In genomic region chr12:69648476-69648875, GRCh38 we compare ENCODE assay signal across 16 cellular contexts. TPM values are rescaled to one million over a fixed set of nuclear protein-coding genes. Genes with fewer than 3 reads are reported as not detected.
DNase-seq lines count a peak whose midpoint lies in the region; TF ChIP-seq lines count a peak whose summit lies in the region.
"Had no signal": no experiment of that assay in that cellular context is flagged by ENCODE, and none has a peak within 500 bp of the region (broad histone marks: within the 10 kb centered on the region; RNA-seq: fewer than 3 reads in every experiment).

No MANE protein-coding gene starts in this region.

- no peak overlapping the region for H2AFZ ChIP-seq in trophoblast cell (ENCODE audit: insufficient read depth, low read length, poor library complexity)

- H4K8ac ChIP-seq in trophoblast cell (ENCODE audit: low read depth, low read length) = no peak overlapping the region

- H3K18ac ChIP-seq in trophoblast cell (ENCODE audit: low read length) = no peak overlapping the region

- H3K4me3 ChIP-seq in epithelial cell of proximal tubule (ENCODE audit: low read depth, low read length) (no peak overlapping the region), trophoblast cell (ENCODE audit: low read depth, low read length) (no peak overlapping the region)
- H3K4me3 ChIP-seq: suprapubic skin had no signal

- DNase-seq in GM04503 (ENCODE audit: low read depth) (peak; percentile 87), RPMI7951 (ENCODE audit: low read depth) (peak; percentile 26), epithelial cell of proximal tubule (ENCODE audit: low read depth) (peak; percentile 98), trophoblast cell (peak; percentile 78 to 97), endothelial cell (ENCODE audit: low spot score) (no peak), NCI-H2171 (lab: John Stamatoyannopoulos, UW) (no peak), Ammon's horn (ENCODE audit: low spot score) (no peak)
- DNase-seq in activated CD4-positive, CD25-positive, alpha-beta regulatory T cell (lab: John Stamatoyannopoulos, UW) = no peak
- DNase-seq: activated CD8-positive, alpha-beta memory T cell treated with anti-CD3 and anti-CD28 coated beads, Interleukin-2, amount 50 U/mL, for 4 hours; dermis blood vessel endothelial cell; NCI-H1092 treated with DMSO at 0.1 percent for 48 hours; NCI-H748 treated with DMSO at 0.1 percent for 48 hours; SIG-M5 had no signal

- no peak overlapping the region for H2BK5ac ChIP-seq in trophoblast cell (ENCODE audit: low read depth, low read length, poor library complexity)

- no peaks in the 10 kb centered on the region for H3K79me2 ChIP-seq in trophoblast cell (ENCODE audit: control insufficient read depth, insufficient read depth, low read length, poor library complexity)

- no peaks in the 10 kb centered on the region for H3K4me1 ChIP-seq in trophoblast cell (ENCODE audit: control insufficient read depth in 1 of 2, insufficient read depth in 2 of 2, low read length in 2 of 2)
- H3K4me1 ChIP-seq: suprapubic skin had no signal

- no peaks in the 10 kb centered on the region for H3K79me1 ChIP-seq in trophoblast cell (ENCODE audit: low read length)

- H3K9me3 ChIP-seq in trophoblast cell (ENCODE audit: insufficient read depth, low read depth, low read length) = no peaks in the 10 kb centered on the region
- H3K9me3 ChIP-seq: suprapubic skin had no signal

- no peak overlapping the region for H4K12ac ChIP-seq in trophoblast cell (ENCODE audit: low read depth, low read length)

- no peak overlapping the region for H3K4me2 ChIP-seq in trophoblast cell (ENCODE audit: low read length)

- H2BK120ac ChIP-seq in trophoblast cell (ENCODE audit: insufficient read depth, low read length, poor library complexity) = no peak overlapping the region

- H3K27ac ChIP-seq in trophoblast cell (ENCODE audit: low read depth, low read length) = no peak overlapping the region
- H3K27ac ChIP-seq: suprapubic skin had no signal

- no peaks in the 10 kb centered on the region for H3K27me3 ChIP-seq in trophoblast cell (ENCODE audit: insufficient read depth, low read length)
- H3K27me3 ChIP-seq: suprapubic skin had no signal

- H3K4me3 Mint-ChIP-seq in endothelial cell (ENCODE audit: unreplicated experiment) = no peak overlapping the region
- H3K4me3 Mint-ChIP-seq: natural killer cell treated with Interleukin-12 subunit alpha and Interleukin-12 subunit beta and Interleukin-15 and Interleukin-18, amount 100 ng/mL, for 72 hours had no signal

- no peaks in the 10 kb centered on the region for H3K27me3 Mint-ChIP-seq in endothelial cell (ENCODE audit: unreplicated experiment)

- H3K4ac ChIP-seq in trophoblast cell (ENCODE audit: low read depth, low read length) = no peak overlapping the region

- H2BK12ac ChIP-seq in trophoblast cell (ENCODE audit: low read length) = no peak overlapping the region

- TF ChIP-seq CTCF in epithelial cell of proximal tubule (conservative IDR thresholded peaks at IDR 0.05; ENCODE audit: low read depth, low read length) = no peak
- no peak for TF ChIP-seq CTCF in endothelial cell (IDR thresholded peaks at IDR 0.05; ENCODE audit: unreplicated experiment)

- H3K4me1 Mint-ChIP-seq in endothelial cell (ENCODE audit: unreplicated experiment) = no peaks in the 10 kb centered on the region

- H3K23ac ChIP-seq in trophoblast cell (ENCODE audit: low read length) = no peak overlapping the region

- H3K36me3 Mint-ChIP-seq in endothelial cell (ENCODE audit: low read depth, unreplicated experiment) = no peaks in the 10 kb centered on the region
- H3K36me3 Mint-ChIP-seq: activated naive CD4-positive, alpha-beta T cell treated with anti-CD3 and anti-CD28 coated beads, Interleukin-2, amount 50 U/mL, for 72 hours; natural killer cell treated with Interleukin-12 subunit alpha and Interleukin-12 subunit beta and Interleukin-15 and Interleukin-18, amount 100 ng/mL, for 72 hours had no signal

- H3K14ac ChIP-seq in trophoblast cell (ENCODE audit: low read length) = no peak overlapping the region

- H3K27ac Mint-ChIP-seq in endothelial cell (ENCODE audit: unreplicated experiment) = no peak overlapping the region
- H3K27ac Mint-ChIP-seq: activated naive CD4-positive, alpha-beta T cell treated with anti-CD3 and anti-CD28 coated beads, Interleukin-2, amount 50 U/mL, for 72 hours; natural killer cell treated with Interleukin-12 subunit alpha and Interleukin-12 subunit beta and Interleukin-15 and Interleukin-18, amount 100 ng/mL, for 72 hours had no signal

- H3K36me3 ChIP-seq in trophoblast cell (ENCODE audit: control insufficient read depth in 1 of 2, insufficient read depth in 2 of 2, low read length in 2 of 2) = no peaks in the 10 kb centered on the region
- H3K36me3 ChIP-seq: suprapubic skin had no signal

- H3K9me3 Mint-ChIP-seq in endothelial cell (ENCODE audit: unreplicated experiment) = no peaks in the 10 kb centered on the region
- H3K9me3 Mint-ChIP-seq: activated naive CD4-positive, alpha-beta T cell treated with anti-CD3 and anti-CD28 coated beads, Interleukin-2, amount 50 U/mL, for 72 hours; natural killer cell treated with Interleukin-12 subunit alpha and Interleukin-12 subunit beta and Interleukin-15 and Interleukin-18, amount 100 ng/mL, for 72 hours had no signal

- no CpG with 5 or more reads among the region's 3 CpGs for WGBS in trophoblast cell (ENCODE audit: extremely low coverage, insufficient coverage, insufficient read length)

- no peak overlapping the region for H4K91ac ChIP-seq in trophoblast cell (ENCODE audit: low read depth, low read length)

- H3K9ac ChIP-seq in trophoblast cell (ENCODE audit: low read length) = no peak overlapping the region

- H2AK5ac ChIP-seq in trophoblast cell (ENCODE audit: low read length) = no peak overlapping the region

RNA-seq across cellular contexts. Expression of gene LRRC10, which starts 37.8 kb away (rescaled TPM):
- total RNA-seq in RPMI7951 (2014; rRNA removed; shearing (Covaris generic)) = not detected in 2 replicates
- not detected in 2 replicates for total RNA-seq in epithelial cell of proximal tubule
- not detected in 2 replicates for polyA plus RNA-seq in trophoblast cell (2013)
- not detected for total RNA-seq in endothelial cell (ENCODE audit: unreplicated experiment)
- total RNA-seq: activated naive CD4-positive, alpha-beta T cell treated with anti-CD3 and anti-CD28 coated beads, Interleukin-2, amount 50 U/mL, for 72 hours; dermis blood vessel endothelial cell; natural killer cell treated with Interleukin-12 subunit alpha and Interleukin-12 subunit beta and Interleukin-15 and Interleukin-18, amount 100 ng/mL, for 72 hours; suprapubic skin had no signal

RNA-seq across cellular contexts. Expression of gene BEST3, which starts 50.6 kb away (rescaled TPM):
- not detected in 2 replicates for total RNA-seq in RPMI7951 (2014; rRNA removed; shearing (Covaris generic))
- 2.2 and 2.5 TPM in 2 replicates for total RNA-seq in epithelial cell of proximal tubule
- polyA plus RNA-seq in trophoblast cell (2013) = 0.38 and 0.40 TPM in 2 replicates
- total RNA-seq in endothelial cell (ENCODE audit: unreplicated experiment) = not detected
- total RNA-seq: activated naive CD4-positive, alpha-beta T cell treated with anti-CD3 and anti-CD28 coated beads, Interleukin-2, amount 50 U/mL, for 72 hours; natural killer cell treated with Interleukin-12 subunit alpha and Interleukin-12 subunit beta and Interleukin-15 and Interleukin-18, amount 100 ng/mL, for 72 hours had no signal

Comparison
In these comparisons a context has a peak if more than half of its experiments do, and no peak if none do; other contexts are left out.
1. DNase-seq: peak in GM04503 (single experiment), RPMI7951 (single experiment), epithelial cell of proximal tubule (single experiment) and trophoblast cell (2 of 2); none in activated CD4-positive, CD25-positive, alpha-beta regulatory T cell (0 of 4), endothelial cell (single experiment), NCI-H2171 (single experiment) and Ammon's horn (single experiment).